In the genomic region with DNA sequence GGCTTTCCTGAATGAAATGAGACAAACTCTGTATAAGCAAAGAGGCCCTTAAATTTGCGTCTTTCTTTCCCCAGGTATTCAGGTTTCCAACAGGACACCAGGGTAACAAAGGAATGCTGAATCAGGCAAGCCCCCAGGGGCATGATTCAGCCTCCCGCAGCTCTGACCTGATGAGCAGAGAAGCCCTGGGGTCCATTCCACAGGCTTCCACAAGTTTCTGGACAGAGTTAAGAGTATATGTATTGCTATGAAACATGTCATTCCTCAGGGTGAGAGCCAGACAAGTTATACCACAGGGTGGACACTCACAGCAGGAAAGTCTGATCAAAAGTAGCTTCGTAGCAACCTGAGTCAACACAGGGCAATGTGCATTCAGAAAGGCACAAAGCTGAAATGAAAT, we compare ENCODE assay signal across 27 cellular contexts.
DNase-seq lines count a peak whose midpoint lies in the region; ATAC-seq and TF ChIP-seq lines count a peak whose summit lies in the region.
"Had no signal": no experiment of that assay in that cellular context is flagged by ENCODE, and none has a peak within 500 bp of the region (broad histone marks: within the 10 kb centered on the region; RNA-seq: fewer than 3 reads in every experiment).

No MANE protein-coding gene starts in this region.

- H3K4ac ChIP-seq in H9 (ENCODE audit: low read depth, low read length) (no peak overlapping the region), mesendoderm (ENCODE audit: low read depth, low read length) (no peak overlapping the region)

- H2BK5ac ChIP-seq in H9 (ENCODE audit: insufficient read length, low read length), result no peak overlapping the region
- no peak overlapping the region for H2BK5ac ChIP-seq in mesendoderm (ENCODE audit: low read length)

- no peak overlapping the region for H2BK12ac ChIP-seq in H9 (ENCODE audit: insufficient read length, low read depth, low read length)

- H3K18ac ChIP-seq in H9 (ENCODE audit: insufficient read length, low read depth, low read length), result no peak overlapping the region
- no peak overlapping the region for H3K18ac ChIP-seq in mesendoderm (ENCODE audit: low read length)

- no peak overlapping the region for H3T11ph ChIP-seq in H9 (ENCODE audit: low read length)

- 0 out of 2 replicates have a peak, but pooled peaks cover 2% of the 10 kb centered on the region for H3K27me3 ChIP-seq in H9 (ENCODE audit: insufficient read depth, low read length)
- no peaks in the 10 kb centered on the region for H3K27me3 ChIP-seq in RWPE2 (ENCODE audit: insufficient read depth, poor library complexity, severe bottlenecking)
- no peaks in the 10 kb centered on the region for H3K27me3 ChIP-seq in mesendoderm (ENCODE audit: insufficient read depth, low read length, poor library complexity)
- H3K27me3 ChIP-seq: heart left ventricle, suprapubic skin, vagina had no signal

- no peak overlapping the region for H3K9ac ChIP-seq in H9 (ENCODE audit: extremely low read depth, insufficient read length, low read length)
- no peak overlapping the region for H3K9ac ChIP-seq in mesendoderm (ENCODE audit: low read length)
- H3K9ac ChIP-seq: GM23248, SK-N-SH had no signal

- no peak overlapping the region for H3K23ac ChIP-seq in H9 (ENCODE audit: insufficient read length, low read depth, low read length)
- no peak overlapping the region for H3K23ac ChIP-seq in mesendoderm (ENCODE audit: low read length)

- ATAC-seq in RWPE2 (ENCODE audit: low read depth) (peak; percentile 98), GM19351 (IDR thresholded peaks at IDR 0.05; ENCODE audit: unreplicated experiment) (no peak)
- ATAC-seq: heart left ventricle, HepG2, lower lobe of right lung had no signal

- H2BK15ac ChIP-seq in H9 (ENCODE audit: low read depth, low read length) (no peak overlapping the region), mesendoderm (replicated peaks; ENCODE audit: low read depth) (no peak overlapping the region)

- no peak overlapping the region for H4K91ac ChIP-seq in H9 (ENCODE audit: insufficient read length, low read depth, low read length)

- H4K5ac ChIP-seq in H9 (ENCODE audit: insufficient read length, low read depth, low read length) (no peak overlapping the region), mesendoderm (ENCODE audit: low read length) (no peak overlapping the region)

- no peak overlapping the region for H4K8ac ChIP-seq in H9 (replicated peaks; ENCODE audit: insufficient read length, low read depth, low read length)
- H4K8ac ChIP-seq in mesendoderm (ENCODE audit: low read depth, low read length), result no peak overlapping the region

- TF ChIP-seq CTCF in H9 (conservative IDR thresholded peaks at IDR 0.05) (no peak), RWPE2 (IDR thresholded peaks at IDR 0.05; ENCODE audit: poor library complexity, severe bottlenecking) (no peak), choroid plexus epithelial cell (conservative IDR thresholded peaks at IDR 0.05; ENCODE audit: low read depth, low read length) (no peak)

- peaks cover 4% of the 10 kb centered on the region; the same call in 1 of the 2 replicates for H3K36me3 ChIP-seq in RWPE2 (ENCODE audit: low read depth)
- no peaks in the 10 kb centered on the region for H3K36me3 ChIP-seq in mesendoderm (ENCODE audit: control insufficient read depth, insufficient read depth, low read length)
- H3K36me3 ChIP-seq: heart left ventricle, lower lobe of right lung, prostate gland, suprapubic skin, vagina had no signal

- peaks cover 25 to 34% of the 10 kb centered on the region in 2 experiments for H3K9me3 Mint-ChIP-seq in H9

- H2BK120ac ChIP-seq in H9 (ENCODE audit: low read depth, low read length, poor library complexity, severe bottlenecking) (no peak overlapping the region), mesendoderm (ENCODE audit: low read depth, low read length) (no peak overlapping the region)

- no peaks in the 10 kb centered on the region for H4K20me1 ChIP-seq in H9 (ENCODE audit: control insufficient read depth, insufficient read depth, insufficient read length)

- no peaks in the 10 kb centered on the region for H3K27me3 Mint-ChIP-seq in H9 (ENCODE audit: low read depth)
- H3K27me3 Mint-ChIP-seq: brain; dendritic cell treated with granulocyte-macrophage colony-stimulating factor and Interleukin-4, amounts not matched to agents 40 ng/mL and 50 ng/mL, for 4 days had no signal

- H3K23me2 ChIP-seq in H9 (ENCODE audit: insufficient read length, low read depth, low read length, poor library complexity, severe bottlenecking), result no peaks in the 10 kb centered on the region

- H3K79me1 ChIP-seq in H9 (ENCODE audit: insufficient read depth, low read depth, low read length, poor library complexity, severe bottlenecking), result no peaks in the 10 kb centered on the region
- no peaks in the 10 kb centered on the region for H3K79me1 ChIP-seq in mesendoderm (ENCODE audit: low read length)

- H3K14ac ChIP-seq in H9 (ENCODE audit: insufficient read depth, low read length), result no peak overlapping the region

- H3K4me3 Mint-ChIP-seq in H9, result no peak overlapping the region
- H3K4me3 Mint-ChIP-seq: activated naive CD8-positive, alpha-beta T cell treated with anti-CD3 and anti-CD28 coated beads, Interleukin-2, amount 10 ng/mL, durations not matched to agents 7 days and 5 days; brain; dendritic cell treated with granulocyte-macrophage colony-stimulating factor and Interleukin-4, amounts not matched to agents 40 ng/mL and 50 ng/mL, for 4 days had no signal

- 0 out of 7 replicates have a peak overlapping the region, but pooled peaks of 1 of the 3 experiments have one; percentile 45 for H3K27ac Mint-ChIP-seq in H9
- H3K27ac Mint-ChIP-seq: activated naive CD8-positive, alpha-beta T cell treated with anti-CD3 and anti-CD28 coated beads, Interleukin-2, amount 10 ng/mL, durations not matched to agents 7 days and 5 days; brain; dendritic cell treated with granulocyte-macrophage colony-stimulating factor and Interleukin-4, amounts not matched to agents 40 ng/mL and 50 ng/mL, for 4 days had no signal

- H2AFZ ChIP-seq in H9 (ENCODE audit: low read length), result no peak overlapping the region
- H2AFZ ChIP-seq: GM23248 had no signal

- H3K56ac ChIP-seq in H9 (ENCODE audit: insufficient read length, low read depth, low read length) (no peak overlapping the region), mesendoderm (ENCODE audit: low read length) (no peak overlapping the region)

- no peak overlapping the region for H3K4me2 ChIP-seq in H9 (ENCODE audit: insufficient read depth, insufficient read length, low read length)
- no peak overlapping the region for H3K4me2 ChIP-seq in mesendoderm (ENCODE audit: low read length)
- H3K4me2 ChIP-seq: SK-N-SH had no signal

- WGBS in H9 (ENCODE audit: extremely low coverage, insufficient read length, low lambda C conversion rate), result no CpG with 5 or more reads among the region's 3 CpGs
- WGBS in mesendoderm (ENCODE audit: extremely low coverage, insufficient coverage, low lambda C conversion rate), result no CpG with 5 or more reads among the region's 3 CpGs

- H3K4me3 ChIP-seq in RWPE2 (ENCODE audit: severe bottlenecking), result no peak overlapping the region
- H3K4me3 ChIP-seq in choroid plexus epithelial cell (ENCODE audit: low read depth, low read length), result no peak overlapping the region
- H3K4me3 ChIP-seq in mesendoderm (ENCODE audit: low read length), result no peak overlapping the region
- H3K4me3 ChIP-seq: GM23248, heart left ventricle, lower lobe of right lung, prostate gland, suprapubic skin, vagina had no signal

- peaks cover 12 to 19% of the 10 kb centered on the region in 2 experiments for H3K4me1 Mint-ChIP-seq in H9
- H3K4me1 Mint-ChIP-seq: activated naive CD8-positive, alpha-beta T cell treated with anti-CD3 and anti-CD28 coated beads, Interleukin-2, amount 10 ng/mL, durations not matched to agents 7 days and 5 days; brain had no signal

- no peak overlapping the region for H2BK20ac ChIP-seq in H9 (ENCODE audit: low read depth, low read length, poor library complexity, severe bottlenecking)

- no peaks in the 10 kb centered on the region for H3K4me1 ChIP-seq in H9 (ENCODE audit: insufficient read depth, low read length)
- peaks cover 17% of the 10 kb centered on the region for H3K4me1 ChIP-seq in RWPE2 (ENCODE audit: insufficient read depth, poor library complexity, severe bottlenecking)
- peaks cover 1% of the 10 kb centered on the region for H3K4me1 ChIP-seq in mesendoderm (ENCODE audit: control insufficient read depth, low read depth, low read length)
- H3K4me1 ChIP-seq: heart left ventricle, lower lobe of right lung, prostate gland, suprapubic skin, vagina had no signal

- DNase-seq in H9 (peak; percentile 40), RWPE2 (ENCODE audit: low spot score) (peak; percentile 87), choroid plexus epithelial cell (ENCODE audit: low read depth) (peak; percentile 93), mesendoderm (peak; percentile 78), LoVo (ENCODE audit: low spot score) (no peak), NCI-H82 (lab: John Stamatoyannopoulos, UW) (no peak), dedifferentiated amniotic fluid mesenchymal stem cell (ENCODE audit: extremely low spot score) (no peak)
- DNase-seq: activated CD4-positive, alpha-beta T cell treated with anti-CD3 and anti-CD28 coated beads, Interleukin-2, amount 50 U/mL, for 4 hours; activated CD8-positive, alpha-beta memory T cell treated with anti-CD3 and anti-CD28 coated beads, Interleukin-2, amount 50 U/mL, for 48 hours; activated naive CD8-positive, alpha-beta T cell treated with anti-CD3 and anti-CD28 coated beads, Interleukin-2, amount 10 ng/mL, durations not matched to agents 7 days and 5 days; C1 segment of cervical spinal cord; GM23248; heart left ventricle; lower lobe of right lung; NCI-H1105 treated with DMSO at 0.1 percent for 48 hours; NCI-H2029 treated with DMSO at 0.1 percent for 48 hours; NK-92 treated with Interleukin-12 subunit alpha and Interleukin-12 subunit beta, amount 100 ng/mL, for 24 hours; RPMI8226; SK-N-SH; T-helper 2 cell had no signal

- H2AK5ac ChIP-seq in H9 (ENCODE audit: insufficient read length, low read length) (no peak overlapping the region), mesendoderm (ENCODE audit: low read length) (no peak overlapping the region)

- no peak overlapping the region for H3K27ac ChIP-seq in H9 (ENCODE audit: insufficient read length, low read depth, low read length)
- H3K27ac ChIP-seq in RWPE2 (ENCODE audit: poor library complexity, severe bottlenecking), result peak overlapping the region; percentile 93
- H3K27ac ChIP-seq in mesendoderm (ENCODE audit: low read depth, low read length), result no peak overlapping the region
- H3K27ac ChIP-seq: GM23248, heart left ventricle, lower lobe of right lung, prostate gland, suprapubic skin, vagina had no signal

- peaks cover 11 to 28% (median 12%) of the 10 kb centered on the region in 3 experiments for H3K36me3 Mint-ChIP-seq in H9 (ENCODE audit: insufficient read depth in 1 of 3, low read depth in 3 of 3)
- H3K36me3 Mint-ChIP-seq: activated naive CD8-positive, alpha-beta T cell treated with anti-CD3 and anti-CD28 coated beads, Interleukin-2, amount 10 ng/mL, durations not matched to agents 7 days and 5 days had no signal

- H3K9me3 ChIP-seq in H9 (ENCODE audit: control insufficient read depth, low read depth, low read length) (no peaks in the 10 kb centered on the region), RWPE2 (ENCODE audit: severe bottlenecking) (peaks cover 11% of the 10 kb centered on the region)
- H3K9me3 ChIP-seq: prostate gland, SK-N-SH had no signal

- no peaks in the 10 kb centered on the region for H3K79me2 ChIP-seq in H9 (ENCODE audit: insufficient read depth, low read length)
- no peaks in the 10 kb centered on the region for H3K79me2 ChIP-seq in mesendoderm (ENCODE audit: control insufficient read depth, insufficient read depth, low read length)

Comparison
In these comparisons a context has a peak if more than half of its experiments do, and no peak if none do; other contexts are left out.
1. DNase-seq: peak in H9 (single experiment), RWPE2 (single experiment), choroid plexus epithelial cell (single experiment) and mesendoderm (single experiment); none in LoVo (single experiment), NCI-H82 (single experiment) and dedifferentiated amniotic fluid mesenchymal stem cell (single experiment).